8 cellular contexts compared by ENCODE assay signal in genomic region chr6:152206072-152206818, GRCh38.
A peak's percentile ranks its signal among the peaks of the same experiment; 100 is the strongest.
DNase-seq lines count a peak whose midpoint lies in the region; ATAC-seq, FAIRE-seq and TF ChIP-seq lines count a peak whose summit lies in the region.

No MANE protein-coding gene starts in this region.

- no peak overlapping the region for H3K27ac ChIP-seq in esophagus squamous epithelium

- no peaks in the 10 kb centered on the region for H3K27me3 ChIP-seq in esophagus squamous epithelium

- H3K9me3 ChIP-seq in esophagus squamous epithelium = no peaks in the 10 kb centered on the region

- H3K4me1 ChIP-seq in esophagus squamous epithelium = no peaks in the 10 kb centered on the region

- TF ChIP-seq CTCF in esophagus squamous epithelium (IDR thresholded peaks at IDR 0.05) = peak in 4 of 6 experiments; percentile 20 to 40 (median 34)

- peak; percentile 33 for DNase-seq in activated gamma-delta T cell treated with Interleukin-2 at 50 U/mL for 16 hours
- no peak for DNase-seq in activated gamma-delta T cell (lab: John Stamatoyannopoulos, UW)
- peak; percentile 29 to 38 for DNase-seq in activated CD4-positive, alpha-beta T cell treated with anti-CD3 and anti-CD28 coated beads for 24 hours (ENCODE audit: low read depth in 2 of 2)
- no peak for DNase-seq in esophagus squamous epithelium (lab: John Stamatoyannopoulos, UW)
- peak; percentile 27 for DNase-seq in pulmonary artery endothelial cell (ENCODE audit: low read depth, low spot score)
- DNase-seq in RCC 7860 (ENCODE audit: low spot score) = no peak
- no peak for DNase-seq in GM12892 (ENCODE audit: insufficient read length)

- H3K4me3 ChIP-seq in esophagus squamous epithelium = no peak overlapping the region

- intact Hi-C loops in esophagus squamous epithelium (cut with DNase I) = no loop called here

- no peak for TF ChIP-seq POLR2A in esophagus squamous epithelium (IDR thresholded peaks at IDR 0.05)
- TF ChIP-seq POLR2A in GM12892 (IDR thresholded peaks at IDR 0.05; ENCODE audit: low read depth, low read length) = no peak

- no peak for FAIRE-seq in RCC 7860 (lab: Jason Lieb, UNC)
- no peak for FAIRE-seq in GM12892 (lab: Jason Lieb, UNC)

- peaks cover 4 to 44% (median 5%) of the 10 kb centered on the region in 3 donors for H3K36me3 ChIP-seq in esophagus squamous epithelium

- no peak for ATAC-seq in GM19328 (IDR thresholded peaks at IDR 0.05; ENCODE audit: unreplicated experiment)

- WGBS in esophagus squamous epithelium, 2 donors = 86 to 88% methylated on average over 18 of the region's 18 CpGs

Comparison
In these comparisons a context has a peak if more than half of its experiments do, and no peak if none do; other contexts are left out.
1. DNase-seq: peak in activated gamma-delta T cell treated with Interleukin-2 at 50 U/mL for 16 hours (single experiment), activated CD4-positive, alpha-beta T cell treated with anti-CD3 and anti-CD28 coated beads for 24 hours (2 of 2) and pulmonary artery endothelial cell (single experiment); none in activated gamma-delta T cell (single experiment), esophagus squamous epithelium (single experiment), RCC 7860 (single experiment) and GM12892 (single experiment).